ENCODE assay signal across 9 cellular contexts in the genomic region with DNA sequence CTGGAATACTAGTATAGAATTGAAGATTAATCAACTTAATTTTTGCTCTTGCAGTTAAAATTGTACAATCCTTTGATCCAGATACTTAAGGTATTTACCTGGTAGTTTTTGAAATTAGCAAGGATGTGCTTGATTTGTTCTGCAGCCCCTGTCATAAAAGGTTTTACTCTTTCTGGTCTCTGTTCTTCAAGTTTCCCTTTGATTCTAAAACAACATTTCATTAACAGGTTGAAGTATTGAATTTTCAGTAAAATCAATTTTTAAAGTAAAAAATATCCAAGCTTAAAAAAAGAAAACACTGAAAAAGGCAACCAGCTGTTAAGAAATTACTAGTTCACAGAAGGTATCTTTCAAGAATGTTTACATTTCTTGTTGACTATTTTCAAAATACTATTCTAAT.
A peak's percentile ranks its signal among the peaks of the same experiment; 100 is the strongest.
DNase-seq lines count a peak whose midpoint lies in the region; ATAC-seq, FAIRE-seq and TF ChIP-seq lines count a peak whose summit lies in the region.
"Had no signal": no experiment of that assay in that cellular context is flagged by ENCODE, and none has a peak within 500 bp of the region (broad histone marks: within the 10 kb centered on the region; RNA-seq: fewer than 3 reads in every experiment).

No MANE protein-coding gene starts in this region.

- no peak overlapping the region for H2AFZ ChIP-seq in SU-DHL-6 (ENCODE audit: low read depth, low read length, severe bottlenecking)

- H4K20me1 ChIP-seq in SU-DHL-6 (ENCODE audit: low read depth, low read length) = peaks cover 56% of the 10 kb centered on the region

- H3K9me3 ChIP-seq in SU-DHL-6 (ENCODE audit: insufficient read depth, low read length) = no peaks in the 10 kb centered on the region

- H3K36me3 ChIP-seq in SU-DHL-6 (ENCODE audit: low read length) (peaks cover 45% of the 10 kb centered on the region), rectal smooth muscle tissue (ENCODE audit: control insufficient read depth, insufficient read depth, low read length) (peaks cover 28% of the 10 kb centered on the region)

- peaks cover 53% of the 10 kb centered on the region for H3K79me2 ChIP-seq in SU-DHL-6 (ENCODE audit: insufficient read depth, low read length)

- peak overlapping the region; percentile 96 for H3K9ac ChIP-seq in SU-DHL-6 (ENCODE audit: low read length)
- H3K9ac ChIP-seq in rectal smooth muscle tissue (ENCODE audit: low read length) = no peak overlapping the region

- peaks cover 16% of the 10 kb centered on the region for H3K4me1 ChIP-seq in rectal smooth muscle tissue (ENCODE audit: control insufficient read depth, insufficient read depth, low read length)

- FAIRE-seq in GM19239 (lab: Jason Lieb, UNC) = no peak

- peak overlapping the region; percentile 86 for H3K4me3 ChIP-seq in GM12865 (ENCODE audit: low read depth, low read length)
- H3K4me3 ChIP-seq in SU-DHL-6 (ENCODE audit: insufficient read depth, low read length, poor library complexity, severe bottlenecking) = peak overlapping the region; percentile 78
- peak overlapping the region; percentile 91 for H3K4me3 ChIP-seq in fibroblast of mammary gland (ENCODE audit: control insufficient read depth, low read depth, low read length)
- peak overlapping the region; percentile 91 for H3K4me3 ChIP-seq in rectal smooth muscle tissue (ENCODE audit: low read length)

- TF ChIP-seq POLR2A in GM18505 (IDR thresholded peaks at IDR 0.05; ENCODE audit: borderline replicate concordance, extremely low read depth, insufficient read depth, insufficient read length) = no peak

- H3K27me3 ChIP-seq in SU-DHL-6 (ENCODE audit: low read length) (no peaks in the 10 kb centered on the region), rectal smooth muscle tissue (ENCODE audit: control insufficient read depth, insufficient read depth, low read length) (no peaks in the 10 kb centered on the region)

- peak overlapping the region; percentile 73 for H3K4me2 ChIP-seq in SU-DHL-6 (ENCODE audit: low read depth, low read length, poor library complexity, severe bottlenecking)

- H3F3A ChIP-seq in SU-DHL-6 (ENCODE audit: insufficient read depth) = peaks cover 53% of the 10 kb centered on the region

- H3K9me2 ChIP-seq in SU-DHL-6 (replicated peaks; ENCODE audit: insufficient read depth, low read length) = no peaks in the 10 kb centered on the region

- no peak for DNase-seq in GM12865 (ENCODE audit: low read depth)
- DNase-seq in fibroblast of mammary gland (ENCODE audit: low read depth) = no peak
- DNase-seq in GM19239 (ENCODE audit: insufficient read length, low spot score) = no peak
- DNase-seq in stimulated activated CD4-positive, alpha-beta T cell treated with anti-CD3 and anti-CD28 coated beads, Interleukin-1b, Interleukin-23, amount 100 ng/mL, for 48 hours = no peak
- DNase-seq: NCI-H1694 had no signal

- TF ChIP-seq CTCF in GM12865 (IDR thresholded peaks at IDR 0.05; ENCODE audit: insufficient read depth, low read depth, low read length, missing control alignments) = no peak
- no peak for TF ChIP-seq CTCF in SU-DHL-6 (IDR thresholded peaks at IDR 0.05; ENCODE audit: insufficient read depth, low read length, poor library complexity, severe bottlenecking)
- no peak for TF ChIP-seq CTCF in fibroblast of mammary gland (conservative IDR thresholded peaks at IDR 0.05; ENCODE audit: control insufficient read depth, insufficient read depth, low read depth, low read length)

- H3K27ac ChIP-seq in SU-DHL-6 (ENCODE audit: low read depth, low read length) (no peak overlapping the region), rectal smooth muscle tissue (ENCODE audit: low read depth, low read length) (peak overlapping the region; percentile 99)

- ATAC-seq in GM21619 (IDR thresholded peaks at IDR 0.05; ENCODE audit: unreplicated experiment) (no peak), GM18505 (IDR thresholded peaks at IDR 0.05; ENCODE audit: unreplicated experiment) (no peak)
